Comparison of ENCODE assay signal across 22 cellular contexts in genomic region chr19:19579533-19580361, GRCh38. TPM values are rescaled to one million over a fixed set of nuclear protein-coding genes. Genes with fewer than 3 reads are reported as not detected.
A peak's percentile ranks its signal among the peaks of the same experiment; 100 is the strongest.
DNase-seq lines count a peak whose midpoint lies in the region; ATAC-seq and TF ChIP-seq lines count a peak whose summit lies in the region.
"Had no signal": no experiment of that assay in that cellular context is flagged by ENCODE, and none has a peak within 500 bp of the region (broad histone marks: within the 10 kb centered on the region; RNA-seq: fewer than 3 reads in every experiment).

No MANE protein-coding gene starts in this region.

- CTCF ChIA-PET in activated CD8-positive, alpha-beta T cell treated with anti-CD3 and anti-CD28 coated beads for 36 hours (lab: Charles Lee) = interaction anchor here (1.2 to 4.2 kb wide), 2 partner anchors 19 to 25 kb away, joined by 3 to 30 read pairs; no protein-coding TSS in a partner anchor
- CTCF ChIA-PET in activated CD8-positive, alpha-beta T cell treated with anti-CD3 and anti-CD28 coated beads, Interleukin-2, amount 10 ng/mL, durations not matched to agents 7 days and 5 days (lab: Charles Lee) = interaction anchor here (3.6 kb wide), 1 partner anchor 26 kb away, joined by 15 read pairs; no protein-coding TSS in a partner anchor

- H3K4me3 ChIP-seq in stomach = no peak overlapping the region
- H3K4me3 ChIP-seq: adrenal gland, heart right ventricle, prostate gland had no signal

- no peak for TF ChIP-seq POLR2A in stomach (IDR thresholded peaks at IDR 0.05)
- no peak for TF ChIP-seq POLR2A in GM18505 (IDR thresholded peaks at IDR 0.05; ENCODE audit: borderline replicate concordance, extremely low read depth, insufficient read depth, insufficient read length)

- peaks cover 3% of the 10 kb centered on the region for H3K4me1 Mint-ChIP-seq in activated CD8-positive, alpha-beta T cell treated with anti-CD3 and anti-CD28 coated beads for 36 hours (ENCODE audit: low read depth)
- H3K4me1 Mint-ChIP-seq in activated CD8-positive, alpha-beta T cell treated with anti-CD3 and anti-CD28 coated beads, Interleukin-2, amount 10 ng/mL, durations not matched to agents 7 days and 5 days (ENCODE audit: low read depth) = peaks cover 46% of the 10 kb centered on the region
- H3K4me1 Mint-ChIP-seq in activated T-helper 17 cell treated with anti-CD3 and anti-CD28 coated beads, Interleukin-2, amount 50 U/mL, for 72 hours = peaks cover 10% of the 10 kb centered on the region

- H3K9me3 ChIP-seq in stomach = no peaks in the 10 kb centered on the region
- H3K9me3 ChIP-seq: adrenal gland, BE2C, heart right ventricle, prostate gland had no signal

- H3K36me3 ChIP-seq in stomach = no peaks in the 10 kb centered on the region
- H3K36me3 ChIP-seq: adrenal gland, BE2C, brain microvascular endothelial cell, heart right ventricle, prostate gland had no signal

- H3K36me3 Mint-ChIP-seq in activated CD8-positive, alpha-beta T cell treated with anti-CD3 and anti-CD28 coated beads for 36 hours (ENCODE audit: low read depth) = peaks cover 1% of the 10 kb centered on the region
- H3K36me3 Mint-ChIP-seq in activated CD8-positive, alpha-beta T cell treated with anti-CD3 and anti-CD28 coated beads, Interleukin-2, amount 10 ng/mL, durations not matched to agents 7 days and 5 days (ENCODE audit: low read depth) = peaks cover 24% of the 10 kb centered on the region
- H3K36me3 Mint-ChIP-seq in activated T-helper 17 cell treated with anti-CD3 and anti-CD28 coated beads, Interleukin-2, amount 50 U/mL, for 72 hours (ENCODE audit: low read depth) = peaks cover 66% of the 10 kb centered on the region

- H3K27me3 Mint-ChIP-seq in activated CD8-positive, alpha-beta T cell treated with anti-CD3 and anti-CD28 coated beads for 36 hours = no peaks in the 10 kb centered on the region
- H3K27me3 Mint-ChIP-seq in activated CD8-positive, alpha-beta T cell treated with anti-CD3 and anti-CD28 coated beads, Interleukin-2, amount 10 ng/mL, durations not matched to agents 7 days and 5 days (ENCODE audit: low read depth) = no peaks in the 10 kb centered on the region
- H3K27me3 Mint-ChIP-seq in activated T-helper 17 cell treated with anti-CD3 and anti-CD28 coated beads, Interleukin-2, amount 50 U/mL, for 72 hours = no peaks in the 10 kb centered on the region
- H3K27me3 Mint-ChIP-seq: stimulated activated naive CD8-positive, alpha-beta T cell treated with anti-CD3 and anti-CD28 coated beads, Interleukin-15, Interleukin-2, amounts not matched to agents 100 ng/mL and 50 ng/mL, for 24 hours had no signal

- intact Hi-C loops in activated CD8-positive, alpha-beta T cell treated with anti-CD3 and anti-CD28 coated beads for 36 hours (cut with micrococcal nuclease) = no loop called here
- intact Hi-C loops in stomach (cut with DNase I; ENCODE audit: low total_unique reads) = no loop called here

- no peaks in the 10 kb centered on the region for H3K27me3 ChIP-seq in stomach
- H3K27me3 ChIP-seq: adrenal gland, BE2C, brain microvascular endothelial cell, heart right ventricle had no signal

- H3K4me3 Mint-ChIP-seq in activated CD8-positive, alpha-beta T cell treated with anti-CD3 and anti-CD28 coated beads for 36 hours = no peak overlapping the region
- H3K4me3 Mint-ChIP-seq in activated CD8-positive, alpha-beta T cell treated with anti-CD3 and anti-CD28 coated beads, Interleukin-2, amount 10 ng/mL, durations not matched to agents 7 days and 5 days = no peak overlapping the region
- H3K4me3 Mint-ChIP-seq in activated T-helper 17 cell treated with anti-CD3 and anti-CD28 coated beads, Interleukin-2, amount 50 U/mL, for 72 hours = no peak overlapping the region
- H3K4me3 Mint-ChIP-seq: HFFc6; stimulated activated naive CD8-positive, alpha-beta T cell treated with anti-CD3 and anti-CD28 coated beads, Interleukin-15, Interleukin-2, amounts not matched to agents 100 ng/mL and 50 ng/mL, for 24 hours had no signal

- POLR2A ChIA-PET in activated CD8-positive, alpha-beta T cell treated with anti-CD3 and anti-CD28 coated beads for 36 hours (lab: Charles Lee) = interaction anchor here (0.9 to 1.0 kb wide), 2 partner anchors 11 to 83 kb away, joined by 3 read pairs; no protein-coding TSS in a partner anchor
- POLR2A ChIA-PET in activated CD8-positive, alpha-beta T cell treated with anti-CD3 and anti-CD28 coated beads, Interleukin-2, amount 10 ng/mL, durations not matched to agents 7 days and 5 days (lab: Charles Lee) = interaction anchor here (1.0 kb wide), 1 partner anchor 11 kb away, joined by 4 read pairs; no protein-coding TSS in a partner anchor

- H3K27ac ChIP-seq in stomach = peak overlapping the region; percentile 37 to 77 (median 60)
- H3K27ac ChIP-seq: adrenal gland, brain microvascular endothelial cell, heart right ventricle, prostate gland, VCaP had no signal

- 85 to 90% (median 86%) methylated on average over 24 to 25 of the region's 25 CpGs for WGBS in stomach, 5 donors

- peaks cover 0 to 22% (median 13%) of the 10 kb centered on the region in 4 donors for H3K4me1 ChIP-seq in stomach
- H3K4me1 ChIP-seq: adrenal gland, BE2C, heart right ventricle, prostate gland had no signal

- H3K27ac Mint-ChIP-seq in activated CD8-positive, alpha-beta T cell treated with anti-CD3 and anti-CD28 coated beads for 36 hours = no peak overlapping the region
- H3K27ac Mint-ChIP-seq in activated CD8-positive, alpha-beta T cell treated with anti-CD3 and anti-CD28 coated beads, Interleukin-2, amount 10 ng/mL, durations not matched to agents 7 days and 5 days = no peak overlapping the region
- H3K27ac Mint-ChIP-seq in activated T-helper 17 cell treated with anti-CD3 and anti-CD28 coated beads, Interleukin-2, amount 50 U/mL, for 72 hours = peak overlapping the region; percentile 22
- H3K27ac Mint-ChIP-seq: HFFc6; stimulated activated naive CD8-positive, alpha-beta T cell treated with anti-CD3 and anti-CD28 coated beads, Interleukin-15, Interleukin-2, amounts not matched to agents 100 ng/mL and 50 ng/mL, for 24 hours had no signal

- ATAC-seq in activated CD8-positive, alpha-beta T cell treated with anti-CD3 and anti-CD28 coated beads for 36 hours = peak; percentile 13
- no peak for ATAC-seq in activated CD8-positive, alpha-beta T cell treated with anti-CD3 and anti-CD28 coated beads, Interleukin-2, amount 10 ng/mL, durations not matched to agents 7 days and 5 days
- ATAC-seq in activated T-helper 17 cell treated with anti-CD3 and anti-CD28 coated beads, Interleukin-2, amount 50 U/mL, for 72 hours (replicated peaks) = no peak
- no peak for ATAC-seq in GM18505 (IDR thresholded peaks at IDR 0.05; ENCODE audit: unreplicated experiment)
- ATAC-seq: heart right ventricle, SK-N-SH treated with all-trans-retinoic acid at 6 μM for 48 hours had no signal

- no peaks in the 10 kb centered on the region for H3K9me3 Mint-ChIP-seq in activated CD8-positive, alpha-beta T cell treated with anti-CD3 and anti-CD28 coated beads for 36 hours
- H3K9me3 Mint-ChIP-seq in activated CD8-positive, alpha-beta T cell treated with anti-CD3 and anti-CD28 coated beads, Interleukin-2, amount 10 ng/mL, durations not matched to agents 7 days and 5 days (ENCODE audit: insufficient read depth) = no peaks in the 10 kb centered on the region
- H3K9me3 Mint-ChIP-seq in activated T-helper 17 cell treated with anti-CD3 and anti-CD28 coated beads, Interleukin-2, amount 50 U/mL, for 72 hours = no peaks in the 10 kb centered on the region
- H3K9me3 Mint-ChIP-seq: HFFc6; stimulated activated naive CD8-positive, alpha-beta T cell treated with anti-CD3 and anti-CD28 coated beads, Interleukin-15, Interleukin-2, amounts not matched to agents 100 ng/mL and 50 ng/mL, for 24 hours had no signal

- no peak for TF ChIP-seq CTCF in activated CD8-positive, alpha-beta T cell treated with anti-CD3 and anti-CD28 coated beads for 36 hours (IDR thresholded peaks at IDR 0.05)
- no peak for TF ChIP-seq CTCF in stomach (IDR thresholded peaks at IDR 0.05)

- TF ChIP-seq EP300 in stomach (IDR thresholded peaks at IDR 0.05) = no peak

- DNase-seq in activated CD8-positive, alpha-beta T cell treated with anti-CD3 and anti-CD28 coated beads for 36 hours = no peak
- no peak for DNase-seq in activated CD8-positive, alpha-beta T cell treated with anti-CD3 and anti-CD28 coated beads, Interleukin-2, amount 10 ng/mL, durations not matched to agents 7 days and 5 days
- DNase-seq in midbrain (lab: John Stamatoyannopoulos, UW) (peak; percentile 1), stomach (no peak), DMS79 treated with DMSO at 0.1 percent for 48 hours (lab: John Stamatoyannopoulos, UW) (no peak)
- DNase-seq: activated CD4-positive, alpha-beta T cell treated with anti-CD3 and anti-CD28 coated beads, Interleukin-2, amount 50 U/mL, for 48 hours; activated effector memory CD4-positive, alpha-beta T cell treated with anti-CD3 and anti-CD28 coated beads, Interleukin-2, amount 50 U/mL, for 16 hours; adrenal gland; BE2C; brain microvascular endothelial cell; DMS53; effector CD8-positive, alpha-beta T cell; GOT3; heart right ventricle; HFFc6 had no signal

RNA-seq across cellular contexts. Expression of gene PBX4, which starts 38.7 kb away (rescaled TPM):
- 10 to 100 TPM; 13.8 to 15.6 TPM for total RNA-seq in activated CD8-positive, alpha-beta T cell treated with anti-CD3 and anti-CD28 coated beads for 36 hours
- total RNA-seq in activated CD8-positive, alpha-beta T cell treated with anti-CD3 and anti-CD28 coated beads, Interleukin-2, amount 10 ng/mL, durations not matched to agents 7 days and 5 days = 10 to 100 TPM; 33.8 to 34.1 TPM
- total RNA-seq in activated T-helper 17 cell treated with anti-CD3 and anti-CD28 coated beads, Interleukin-2, amount 50 U/mL, for 72 hours = 100 to 1,000 TPM in 1 of 2 donors, 10 to 100 TPM in 1; 63.9 to 101 TPM
- total RNA-seq in stomach = 10 to 100 TPM in 2 of 5 donors, 1 to 10 TPM in 2, not detected in 1; 2.0 to 60.7 (median 17.5) TPM
- 1 to 10 TPM; 2.9 to 4.9 (median 2.9) TPM for polyA plus RNA-seq in stomach
- total RNA-seq: lung microvascular endothelial cell had no signal

RNA-seq across cellular contexts. Expression of gene CILP2, which starts 41.7 kb away (rescaled TPM):
- under 1 TPM; 0.31 to 0.32 TPM for total RNA-seq in activated CD8-positive, alpha-beta T cell treated with anti-CD3 and anti-CD28 coated beads for 36 hours
- total RNA-seq in activated CD8-positive, alpha-beta T cell treated with anti-CD3 and anti-CD28 coated beads, Interleukin-2, amount 10 ng/mL, durations not matched to agents 7 days and 5 days = under 1 TPM; 0.16 to 0.24 TPM
- under 1 TPM; 0.26 to 0.97 TPM for total RNA-seq in activated T-helper 17 cell treated with anti-CD3 and anti-CD28 coated beads, Interleukin-2, amount 50 U/mL, for 72 hours
- total RNA-seq in stomach = 1 to 10 TPM in 1 of 5 donors, under 1 TPM in 2, not detected in 2; under 0.01 to 1.4 (median 0.73) TPM
- polyA plus RNA-seq in stomach = under 1 TPM in 1 of 3 donors, not detected in 2; 0.05 TPM
- total RNA-seq: lung microvascular endothelial cell had no signal

RNA-seq across cellular contexts. Expression of gene LPAR2, which starts 48.3 kb away (rescaled TPM):
- total RNA-seq in activated CD8-positive, alpha-beta T cell treated with anti-CD3 and anti-CD28 coated beads for 36 hours = 10 to 100 TPM; 26.6 to 28.2 TPM
- total RNA-seq in activated CD8-positive, alpha-beta T cell treated with anti-CD3 and anti-CD28 coated beads, Interleukin-2, amount 10 ng/mL, durations not matched to agents 7 days and 5 days = 10 to 100 TPM; 44.8 to 50.8 TPM
- total RNA-seq in activated T-helper 17 cell treated with anti-CD3 and anti-CD28 coated beads, Interleukin-2, amount 50 U/mL, for 72 hours = 10 to 100 TPM; 46.3 to 85.6 TPM
- total RNA-seq in stomach = 100 to 1,000 TPM in 1 of 5 donors, 10 to 100 TPM in 2, 1 to 10 TPM in 2; 4.1 to 156 (median 25.9) TPM
- polyA plus RNA-seq in stomach = 10 to 100 TPM; 14.4 to 23.0 (median 15.0) TPM

RNA-seq across cellular contexts. Expression of gene YJEFN3, which starts 51.0 kb away (rescaled TPM):
- total RNA-seq in activated CD8-positive, alpha-beta T cell treated with anti-CD3 and anti-CD28 coated beads for 36 hours = 1 to 10 TPM; 7.4 to 8.1 TPM
- total RNA-seq in activated CD8-positive, alpha-beta T cell treated with anti-CD3 and anti-CD28 coated beads, Interleukin-2, amount 10 ng/mL, durations not matched to agents 7 days and 5 days = 10 to 100 TPM; 10.0 to 10.6 TPM
- total RNA-seq in activated T-helper 17 cell treated with anti-CD3 and anti-CD28 coated beads, Interleukin-2, amount 50 U/mL, for 72 hours = 10 to 100 TPM in 1 of 2 donors, 1 to 10 TPM in 1; 6.7 to 10.3 TPM
- 100 to 1,000 TPM in 1 of 5 donors, 1 to 10 TPM in 1, under 1 TPM in 3; 0.43 to 117 (median 0.92) TPM for total RNA-seq in stomach
- polyA plus RNA-seq in stomach = 10 to 100 TPM in 1 of 3 donors, 1 to 10 TPM in 2; 4.9 to 14.5 (median 5.2) TPM
